In the genomic region with DNA sequence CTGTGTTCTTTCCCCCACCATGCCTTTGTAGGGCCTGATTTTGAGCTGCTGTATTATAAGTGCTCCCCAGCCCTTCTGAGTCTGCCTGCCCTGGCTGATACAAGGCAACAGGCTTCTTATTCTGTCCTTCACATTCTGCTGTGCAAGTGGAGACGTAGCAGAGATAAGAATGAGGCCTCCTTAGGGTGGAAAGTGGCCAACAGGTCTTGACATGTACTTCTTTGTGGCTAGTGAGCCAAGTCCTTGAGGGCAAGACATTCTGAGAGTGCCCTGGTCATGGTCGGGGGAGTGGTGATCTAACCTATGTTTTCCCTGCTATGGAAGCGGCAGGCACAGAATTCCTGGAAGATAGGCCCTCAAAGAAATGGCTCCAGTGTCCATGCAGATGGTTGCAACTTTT, we compare ENCODE assay signal across 22 cellular contexts.
"Had no signal": no experiment of that assay in that cellular context is flagged by ENCODE, and none has a peak within 500 bp of the region (broad histone marks: within the 10 kb centered on the region; RNA-seq: fewer than 3 reads in every experiment).

No MANE protein-coding gene starts in this region.

- H3K27ac Mint-ChIP-seq: activated naive CD4-positive, alpha-beta T cell treated with anti-CD3 and anti-CD28 coated beads, Interleukin-2, amount 50 U/mL, for 72 hours; activated T-cell treated with anti-CD3 and anti-CD28 coated beads, Interleukin-2, amount 50 U/mL, for 72 hours; memory B cell; naive thymus-derived CD8-positive, alpha-beta T cell had no signal

- DNase-seq: activated CD4-positive, alpha-beta T cell treated with anti-CD3 and anti-CD28 coated beads for 4 hours; activated CD4-positive, alpha-beta T cell treated with anti-CD3 and anti-CD28 coated beads, Interleukin-2, amount 50 U/mL, for 4 hours; activated naive CD4-positive, alpha-beta T cell; activated T-cell treated with anti-CD3 and anti-CD28 coated beads for 4 hours; activated T-cell treated with anti-CD3 and anti-CD28 coated beads, Interleukin-2, amount 50 U/mL, for 72 hours; dermis blood vessel endothelial cell; effector CD8-positive, alpha-beta T cell; erythroblast; head of caudate nucleus; hippocampal formation; kidney; left colon; midbrain; naive thymus-derived CD8-positive, alpha-beta T cell; spleen; stimulated activated naive CD4-positive, alpha-beta T cell had no signal

- H3K4me1 ChIP-seq: right atrium auricular region, spleen had no signal

- H3K36me3 ChIP-seq: right atrium auricular region, spleen, suprapubic skin, tibial nerve had no signal

- H3K4me1 Mint-ChIP-seq: memory B cell; naive thymus-derived CD8-positive, alpha-beta T cell had no signal

- H3K4me3 Mint-ChIP-seq: activated T-cell treated with anti-CD3 and anti-CD28 coated beads, Interleukin-2, amount 50 U/mL, for 72 hours; memory B cell; naive thymus-derived CD8-positive, alpha-beta T cell had no signal

- H3K9me3 Mint-ChIP-seq: memory B cell had no signal

- H3K27me3 ChIP-seq: right atrium auricular region, spleen, suprapubic skin, tibial nerve had no signal

- H3K4me3 ChIP-seq: right atrium auricular region, spleen, suprapubic skin, tibial nerve had no signal

- H3K27ac ChIP-seq: right atrium auricular region, spleen, suprapubic skin, tibial nerve, VCaP had no signal

- H3K9me3 ChIP-seq: right atrium auricular region, spleen, suprapubic skin, tibial nerve had no signal

- H3K36me3 Mint-ChIP-seq: memory B cell; naive thymus-derived CD8-positive, alpha-beta T cell had no signal
